Comparison of ENCODE assay signal across 8 cellular contexts in the genomic region with DNA sequence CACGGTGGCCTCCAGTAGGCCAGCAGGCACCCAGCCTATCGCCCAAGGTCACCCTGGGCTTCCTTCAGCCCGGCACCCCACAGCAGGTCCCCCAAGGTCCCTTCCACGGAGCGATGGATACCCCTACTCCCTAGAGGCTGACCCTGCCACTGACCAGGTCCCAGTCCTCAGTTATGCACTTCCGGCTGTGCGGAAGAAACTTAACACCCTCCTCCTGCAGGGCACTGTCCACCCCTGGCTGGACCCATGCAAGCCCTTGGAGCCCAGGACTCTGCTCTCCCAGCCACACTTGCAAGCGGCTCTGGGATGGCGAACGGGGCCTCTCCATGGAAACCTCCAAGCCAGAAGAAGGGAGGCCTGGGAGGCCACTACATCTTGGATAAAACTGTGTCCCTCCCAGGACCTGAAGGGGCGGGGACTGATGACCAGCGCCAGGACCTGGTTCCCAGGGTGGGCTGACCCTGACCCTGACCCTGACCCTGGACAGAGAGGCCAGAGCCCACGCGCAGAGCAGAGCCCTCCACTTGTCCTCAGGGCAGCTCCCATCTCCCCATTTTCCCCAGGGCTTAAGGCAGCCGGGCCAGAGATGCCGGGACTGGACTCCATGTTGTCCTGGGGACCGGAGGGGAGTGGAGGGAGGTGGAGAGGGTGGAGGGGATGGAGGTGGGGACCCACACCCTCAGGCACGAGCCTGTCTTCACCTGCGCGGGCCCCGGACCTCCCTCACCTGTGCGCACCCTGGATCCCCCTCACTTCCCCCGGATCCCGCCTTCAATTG. TPM values are rescaled to one million over a fixed set of nuclear protein-coding genes. Genes with fewer than 3 reads are reported as not detected.
DNase-seq lines count a peak whose midpoint lies in the region; ATAC-seq and TF ChIP-seq lines count a peak whose summit lies in the region.

No MANE protein-coding gene starts in this region.

- H3K4me3 ChIP-seq in AG09309 (ENCODE audit: control insufficient read depth, low read depth, low read length) (peak overlapping the region; percentile 77), HUES64 (ENCODE audit: low read length) (peak overlapping the region; percentile 86), colonic mucosa (peak overlapping the region; percentile 87)

- peaks cover 8 to 22% (median 12%) of the 10 kb centered on the region in 3 donors for H3K4me1 Mint-ChIP-seq in naive B cell

- H3K27me3 ChIP-seq in HUES64 (ENCODE audit: insufficient read depth, low read length), result no peaks in the 10 kb centered on the region
- no peaks in the 10 kb centered on the region for H3K27me3 ChIP-seq in colonic mucosa

- intact Hi-C loops in colonic mucosa (cut with DNase I), result no loop called here

- H3K36me3 Mint-ChIP-seq in naive B cell, result no peaks in the 10 kb centered on the region

- no peaks in the 10 kb centered on the region for H3K9me3 Mint-ChIP-seq in naive B cell

- DNase-seq in AG09309 (ENCODE audit: low read depth), result no peak
- DNase-seq in colonic mucosa, result no peak
- DNase-seq in naive B cell, result no peak
- no peak for DNase-seq in NCI-H2171 (lab: John Stamatoyannopoulos, UW)
- no peak for DNase-seq in NAMALWA (ENCODE audit: low spot score)
- no peak for DNase-seq in SW480 (ENCODE audit: low spot score)

- H3K9me3 ChIP-seq in HUES64 (ENCODE audit: insufficient read depth, low read depth, low read length) (no peaks in the 10 kb centered on the region), colonic mucosa (no peaks in the 10 kb centered on the region)

- H3K4me3 Mint-ChIP-seq in naive B cell, result peak overlapping the region; percentile 66 to 95 (median 78)

- peaks cover 13% of the 10 kb centered on the region for H3K36me3 ChIP-seq in HUES64 (ENCODE audit: insufficient read depth, low read length)
- H3K36me3 ChIP-seq in colonic mucosa, result no peaks in the 10 kb centered on the region

- 24% methylated on average over 24 of the region's 24 CpGs for WGBS in HUES64

- H3K4me1 ChIP-seq in HUES64 (ENCODE audit: insufficient read depth, low read length) (peaks cover 10% of the 10 kb centered on the region), colonic mucosa (peaks cover 14% of the 10 kb centered on the region)

- H3K27me3 Mint-ChIP-seq in naive B cell, result no peaks in the 10 kb centered on the region

- TF ChIP-seq CTCF in AG09309 (IDR thresholded peaks at IDR 0.05; ENCODE audit: control insufficient read depth, insufficient read depth, low read depth, low read length, missing control alignments) (no peak), colonic mucosa (IDR thresholded peaks at IDR 0.05) (no peak)

- ATAC-seq in naive B cell (ENCODE audit: low read depth in 2 of 2), result no peak
- ATAC-seq in HG03469 (IDR thresholded peaks at IDR 0.05; ENCODE audit: unreplicated experiment), result no peak

- H3K9ac ChIP-seq in HUES64 (ENCODE audit: low read depth, low read length) (peak overlapping the region; percentile 72), colonic mucosa (ENCODE audit: low read depth in 2 of 2, low read length in 2 of 2) (peak overlapping the region; percentile 63 to 84)

- no peak overlapping the region for H3K27ac Mint-ChIP-seq in naive B cell

- H3K27ac ChIP-seq in HUES64 (ENCODE audit: low read depth, low read length), result no peak overlapping the region
- H3K27ac ChIP-seq in colonic mucosa, result no peak overlapping the region

RNA-seq across cellular contexts. Expression of gene CEP131, which starts 0.7 kb away (rescaled TPM):
- polyA plus RNA-seq in HUES64 (2013, experiment 1 of 2), result 14.5 TPM
- 15.6 TPM for polyA plus RNA-seq in HUES64 (2013, experiment 2 of 2)
- total RNA-seq in colonic mucosa, result 10 to 100 TPM in 1 of 2 donors, 1 to 10 TPM in 1; 4.3 to 15.0 TPM
- 10 to 100 TPM in 1 of 6 donors, 1 to 10 TPM in 4, not detected in 1; 3.1 to 11.6 (median 4.0) TPM for polyA plus RNA-seq in naive B cell (ENCODE audit: low read depth in 6 of 6)

RNA-seq across cellular contexts. Expression of gene TEPSIN, which starts 16.8 kb away (rescaled TPM):
- polyA plus RNA-seq in HUES64 (2013, experiment 1 of 2), result 12.5 TPM
- polyA plus RNA-seq in HUES64 (2013, experiment 2 of 2), result 11.1 TPM
- total RNA-seq in colonic mucosa, result 10 to 100 TPM; 29.3 to 46.7 TPM
- 10 to 100 TPM in 1 of 6 donors, 1 to 10 TPM in 5; 4.5 to 16.8 (median 7.6) TPM for polyA plus RNA-seq in naive B cell (ENCODE audit: low read depth in 6 of 6)

RNA-seq across cellular contexts. Expression of gene NDUFAF8, which starts 17.1 kb away (rescaled TPM):
- polyA plus RNA-seq in HUES64 (2013, experiment 1 of 2), result 71.7 TPM
- polyA plus RNA-seq in HUES64 (2013, experiment 2 of 2), result 78.0 TPM
- total RNA-seq in colonic mucosa, result 10 to 100 TPM; 22.4 to 58.2 TPM
- polyA plus RNA-seq in naive B cell (ENCODE audit: low read depth in 6 of 6), result 10 to 100 TPM; 53.3 to 88.4 (median 81.7) TPM

RNA-seq across cellular contexts. Expression of gene AATK, which starts 56.0 kb away (rescaled TPM):
- 1.1 TPM for polyA plus RNA-seq in HUES64 (2013, experiment 1 of 2)
- polyA plus RNA-seq in HUES64 (2013, experiment 2 of 2), result 1.2 TPM
- total RNA-seq in colonic mucosa, result 10 to 100 TPM in 1 of 2 donors, 1 to 10 TPM in 1; 9.1 to 13.3 TPM
- polyA plus RNA-seq in naive B cell (ENCODE audit: low read depth in 6 of 6), result not detected

RNA-seq across cellular contexts. Expression of gene PVALEF, which starts 56.7 kb away (rescaled TPM):
- polyA plus RNA-seq in HUES64 (2013, experiment 1 of 2), result not detected
- polyA plus RNA-seq in HUES64 (2013, experiment 2 of 2), result not detected
- not detected for total RNA-seq in colonic mucosa
- polyA plus RNA-seq in naive B cell (ENCODE audit: low read depth in 6 of 6), result not detected
